ENCODE assay signal across 10 cellular contexts in the genomic region with DNA sequence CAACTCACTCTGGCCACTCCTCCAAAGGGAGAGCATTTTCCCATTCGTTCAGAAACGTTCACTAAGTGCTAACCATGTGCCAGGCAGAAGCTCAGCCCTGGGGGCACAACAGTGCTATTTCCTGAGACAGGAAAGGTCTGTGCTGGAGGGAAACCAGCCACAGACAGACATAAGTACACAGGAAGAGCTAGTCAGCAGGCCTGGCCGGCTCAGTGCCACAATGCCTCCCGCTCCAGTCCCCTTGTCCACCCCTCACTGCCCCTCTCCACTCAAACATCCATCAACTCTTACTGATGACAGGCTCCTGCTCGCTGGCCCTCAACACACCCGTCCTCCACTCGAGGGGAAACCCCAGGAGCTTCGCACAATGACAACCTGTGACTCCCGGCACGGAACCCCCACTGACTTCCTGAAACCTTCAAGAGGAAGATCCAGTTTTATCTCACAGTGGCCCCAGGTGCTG. TPM values are rescaled to one million over a fixed set of nuclear protein-coding genes. Genes with fewer than 3 reads are reported as not detected.
A peak's percentile ranks its signal among the peaks of the same experiment; 100 is the strongest.
DNase-seq lines count a peak whose midpoint lies in the region; ATAC-seq and TF ChIP-seq lines count a peak whose summit lies in the region.
"Had no signal": no experiment of that assay in that cellular context is flagged by ENCODE, and none has a peak within 500 bp of the region (broad histone marks: within the 10 kb centered on the region; RNA-seq: fewer than 3 reads in every experiment).

No MANE protein-coding gene starts in this region.

- H3K4me3 ChIP-seq in BE2C (ENCODE audit: low read depth, low read length) = no peak overlapping the region
- no peak overlapping the region for H3K4me3 ChIP-seq in CD8-positive, alpha-beta memory T cell (ENCODE audit: low read length)

- CTCF ChIA-PET in CD8-positive, alpha-beta memory T cell (lab: Charles Lee) = interaction anchor here (1.0 kb wide), 1 partner anchor 10 kb away, joined by 3 read pairs; no protein-coding TSS in a partner anchor

- H3K9me3 ChIP-seq in BE2C = no peaks in the 10 kb centered on the region
- no peaks in the 10 kb centered on the region for H3K9me3 ChIP-seq in CD8-positive, alpha-beta memory T cell (ENCODE audit: low read length)

- intact Hi-C loops in activated T-helper 2 cell treated with anti-CD3 and anti-CD28 coated beads, Interferon-gamma antibody, Interleukin-2, Interleukin-4, amounts not matched to agents 10 μg/mL and 5 μg/mL and 100 μg/mL, durations not matched to agents 14 hours and 24 hours and 36 hours (cut with micrococcal nuclease) = no loop called here

- no peaks in the 10 kb centered on the region for H3K9me3 Mint-ChIP-seq in activated T-helper 2 cell treated with anti-CD3 and anti-CD28 coated beads, Interferon-gamma antibody, Interleukin-2, Interleukin-4, amounts not matched to agents 10 μg/mL and 5 μg/mL and 100 μg/mL, durations not matched to agents 14 hours and 24 hours and 36 hours
- H3K9me3 Mint-ChIP-seq in CD8-positive, alpha-beta memory T cell = no peaks in the 10 kb centered on the region

- peaks cover 16% of the 10 kb centered on the region for H3K36me3 ChIP-seq in BE2C
- peaks cover 9% of the 10 kb centered on the region for H3K36me3 ChIP-seq in CD8-positive, alpha-beta memory T cell (ENCODE audit: insufficient read depth, low read length)

- TF ChIP-seq CTCF in BE2C (IDR thresholded peaks at IDR 0.05; ENCODE audit: low read depth, low read length) = no peak

- peaks cover 73% of the 10 kb centered on the region for H3K36me3 Mint-ChIP-seq in activated T-helper 2 cell treated with anti-CD3 and anti-CD28 coated beads, Interferon-gamma antibody, Interleukin-2, Interleukin-4, amounts not matched to agents 10 μg/mL and 5 μg/mL and 100 μg/mL, durations not matched to agents 14 hours and 24 hours and 36 hours (ENCODE audit: low read depth)
- H3K36me3 Mint-ChIP-seq in CD8-positive, alpha-beta memory T cell = peaks cover 10 to 80% (median 24%) of the 10 kb centered on the region in 3 donors

- DNase-seq in BE2C (peak; percentile 66), HCEC 1CT (no peak)
- DNase-seq in activated T-helper 2 cell treated with anti-CD3 and anti-CD28 coated beads, Interferon-gamma antibody, Interleukin-2, Interleukin-4, amounts not matched to agents 10 μg/mL and 5 μg/mL and 100 μg/mL, durations not matched to agents 14 hours and 24 hours and 36 hours (ENCODE audit: low spot score) = no peak
- no peak for DNase-seq in CD8-positive, alpha-beta memory T cell
- DNase-seq: cortex of kidney, NCI-H526 had no signal

- peak; percentile 45 for ATAC-seq in GM18511 (IDR thresholded peaks at IDR 0.05; ENCODE audit: unreplicated experiment)
- ATAC-seq in HG03135 (IDR thresholded peaks at IDR 0.05; ENCODE audit: unreplicated experiment) = no peak
- ATAC-seq in HG02678 (IDR thresholded peaks at IDR 0.05; ENCODE audit: unreplicated experiment) = no peak

- POLR2A ChIA-PET in CD8-positive, alpha-beta memory T cell (lab: Charles Lee) = no interaction called here

- peaks cover 11% of the 10 kb centered on the region for H3K4me1 Mint-ChIP-seq in activated T-helper 2 cell treated with anti-CD3 and anti-CD28 coated beads, Interferon-gamma antibody, Interleukin-2, Interleukin-4, amounts not matched to agents 10 μg/mL and 5 μg/mL and 100 μg/mL, durations not matched to agents 14 hours and 24 hours and 36 hours (ENCODE audit: low read depth)
- H3K4me1 Mint-ChIP-seq in CD8-positive, alpha-beta memory T cell = peaks cover 6 to 15% (median 9%) of the 10 kb centered on the region in 3 donors

- H3K27me3 Mint-ChIP-seq in activated T-helper 2 cell treated with anti-CD3 and anti-CD28 coated beads, Interferon-gamma antibody, Interleukin-2, Interleukin-4, amounts not matched to agents 10 μg/mL and 5 μg/mL and 100 μg/mL, durations not matched to agents 14 hours and 24 hours and 36 hours (ENCODE audit: low read depth) = no peaks in the 10 kb centered on the region
- H3K27me3 Mint-ChIP-seq in CD8-positive, alpha-beta memory T cell = no peaks in the 10 kb centered on the region

- H3K27ac ChIP-seq in layer of hippocampus (ENCODE audit: low read depth, low read length) = peak overlapping the region; percentile 16
- H3K27ac ChIP-seq in CD8-positive, alpha-beta memory T cell (ENCODE audit: low read depth, low read length) = no peak overlapping the region

- peak overlapping the region; percentile 72 for H3K27ac Mint-ChIP-seq in activated T-helper 2 cell treated with anti-CD3 and anti-CD28 coated beads, Interferon-gamma antibody, Interleukin-2, Interleukin-4, amounts not matched to agents 10 μg/mL and 5 μg/mL and 100 μg/mL, durations not matched to agents 14 hours and 24 hours and 36 hours
- H3K27ac Mint-ChIP-seq in CD8-positive, alpha-beta memory T cell = peak overlapping the region in 3 of 8 donors; percentile 8 to 61 (median 38)

- H3K4me3 Mint-ChIP-seq in activated T-helper 2 cell treated with anti-CD3 and anti-CD28 coated beads, Interferon-gamma antibody, Interleukin-2, Interleukin-4, amounts not matched to agents 10 μg/mL and 5 μg/mL and 100 μg/mL, durations not matched to agents 14 hours and 24 hours and 36 hours (ENCODE audit: low read depth) = no peak overlapping the region
- H3K4me3 Mint-ChIP-seq in CD8-positive, alpha-beta memory T cell = no peak overlapping the region

- peaks cover 3% of the 10 kb centered on the region; the same call in 1 of the 2 replicates for H3K4me1 ChIP-seq in BE2C
- H3K4me1 ChIP-seq in CD8-positive, alpha-beta memory T cell (ENCODE audit: insufficient read depth, low read length) = no peaks in the 10 kb centered on the region

- H3K27me3 ChIP-seq in BE2C (no peaks in the 10 kb centered on the region), layer of hippocampus (ENCODE audit: control insufficient read depth, insufficient read depth, low read length) (no peaks in the 10 kb centered on the region)
- no peaks in the 10 kb centered on the region for H3K27me3 ChIP-seq in CD8-positive, alpha-beta memory T cell (ENCODE audit: insufficient read depth, low read length, poor library complexity, severe bottlenecking)

RNA-seq across cellular contexts. Expression of a gene that starts 11.3 kb away (rescaled TPM):
- polyA plus RNA-seq in BE2C (2012; ENCODE audit: insufficient read depth, insufficient read length, low read depth) = 6.3 TPM
- 11.3 and 11.4 TPM in 2 replicates for total RNA-seq in activated T-helper 2 cell treated with anti-CD3 and anti-CD28 coated beads, Interferon-gamma antibody, Interleukin-2, Interleukin-4, amounts not matched to agents 10 μg/mL and 5 μg/mL and 100 μg/mL, durations not matched to agents 14 hours and 24 hours and 36 hours
- 1 to 10 TPM; 1.7 to 2.6 TPM for total RNA-seq in CD8-positive, alpha-beta memory T cell
- polyA plus RNA-seq in CD8-positive, alpha-beta memory T cell = not detected

RNA-seq across cellular contexts. Expression of a gene that starts 48.2 kb away (rescaled TPM):
- 10.4 TPM for polyA plus RNA-seq in BE2C (2012; ENCODE audit: insufficient read depth, insufficient read length, low read depth)
- total RNA-seq in activated T-helper 2 cell treated with anti-CD3 and anti-CD28 coated beads, Interferon-gamma antibody, Interleukin-2, Interleukin-4, amounts not matched to agents 10 μg/mL and 5 μg/mL and 100 μg/mL, durations not matched to agents 14 hours and 24 hours and 36 hours = 119 and 125 TPM in 2 replicates
- total RNA-seq in CD8-positive, alpha-beta memory T cell = 100 to 1,000 TPM; 129 to 135 TPM
- polyA plus RNA-seq in CD8-positive, alpha-beta memory T cell = 24.1 TPM

RNA-seq across cellular contexts. Expression of a gene that starts 48.5 kb away (rescaled TPM):
- 5.5 TPM for polyA plus RNA-seq in BE2C (2012; ENCODE audit: insufficient read depth, insufficient read length, low read depth)
- total RNA-seq in activated T-helper 2 cell treated with anti-CD3 and anti-CD28 coated beads, Interferon-gamma antibody, Interleukin-2, Interleukin-4, amounts not matched to agents 10 μg/mL and 5 μg/mL and 100 μg/mL, durations not matched to agents 14 hours and 24 hours and 36 hours = 9.2 and 9.7 TPM in 2 replicates
- 1 to 10 TPM; 6.4 to 7.4 TPM for total RNA-seq in CD8-positive, alpha-beta memory T cell
- 1.9 TPM for polyA plus RNA-seq in CD8-positive, alpha-beta memory T cell
